In the genomic region with DNA sequence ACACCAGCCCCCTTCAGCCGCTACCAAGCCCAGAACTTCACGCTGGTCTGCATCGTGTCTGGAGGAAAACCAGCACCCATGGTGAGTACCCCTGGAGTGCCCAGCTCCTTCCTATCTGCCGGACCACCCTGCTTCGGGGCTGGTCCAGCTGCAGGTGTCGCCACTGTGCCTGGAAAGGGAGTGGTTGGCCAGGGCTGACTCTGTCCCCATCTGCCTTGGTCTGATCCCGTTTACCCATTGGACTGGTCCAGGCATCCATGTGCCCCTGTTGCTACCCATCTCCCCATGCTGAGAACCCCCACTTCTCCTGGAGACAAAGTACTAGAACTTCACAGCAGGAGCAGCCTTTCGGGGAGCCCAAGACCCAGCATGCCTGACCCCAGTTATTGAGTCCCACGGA, we compare ENCODE assay signal across 27 cellular contexts.
"Had no signal": no experiment of that assay in that cellular context is flagged by ENCODE, and none has a peak within 500 bp of the region (broad histone marks: within the 10 kb centered on the region; RNA-seq: fewer than 3 reads in every experiment).

No MANE protein-coding gene starts in this region.

- DNase-seq: activated CD4-positive, alpha-beta T cell treated with anti-CD3 and anti-CD28 coated beads, Interleukin-2, amount 10 ng/mL, durations not matched to agents 7 days and 5 days; activated CD4-positive, alpha-beta T cell treated with anti-CD3 and anti-CD28 coated beads, Interleukin-2, amount 50 U/mL, for 48 hours; activated CD8-positive, alpha-beta T cell treated with anti-CD3 and anti-CD28 coated beads, Interleukin-2, amount 10 ng/mL, durations not matched to agents 7 days and 5 days; activated gamma-delta T cell; activated naive CD4-positive, alpha-beta T cell treated with Interleukin-2 at 50 U/mL for 16 hours; activated naive CD8-positive, alpha-beta T cell treated with anti-CD3 and anti-CD28 coated beads, Interleukin-2, amount 10 ng/mL, durations not matched to agents 7 days and 5 days; activated T-cell treated with anti-CD3 and anti-CD28 coated beads, Interleukin-2, amount 50 U/mL, for 24 hours; amygdala; Kasumi-1; MG63; NCI-H1048; NCI-H1105 treated with DMSO at 0.1 percent for 48 hours; NCI-H1436; NCI-H1694; NCI-H1930; NCI-H345; NCI-H524 treated with DMSO at 0.1 percent for 48 hours; PC-9; Right ventricle myocardium superior; SW 1271; T-helper 1 cell; T-helper 2 cell; T-helper 9 cell had no signal

- H3K4me3 ChIP-seq: ascending aorta, breast epithelium, MG63, PC-9 had no signal

- H3K4me2 ChIP-seq: PC-9 had no signal

- H3K9me3 ChIP-seq: ascending aorta, breast epithelium, MG63 had no signal

- H3K36me3 ChIP-seq: ascending aorta, breast epithelium, MG63 had no signal

- H3K4me1 ChIP-seq: ascending aorta, breast epithelium had no signal

- H3K27ac ChIP-seq: ascending aorta, breast epithelium, PC-9, VCaP had no signal

- H2AFZ ChIP-seq: PC-9 had no signal

- ATAC-seq: activated CD8-positive, alpha-beta T cell treated with anti-CD3 and anti-CD28 coated beads, Interleukin-2, amount 10 ng/mL, durations not matched to agents 7 days and 5 days had no signal

- FAIRE-seq: RCC 7860 had no signal

- H3K27me3 ChIP-seq: ascending aorta had no signal
